Comparison of ENCODE assay signal across 23 cellular contexts in the genomic region with DNA sequence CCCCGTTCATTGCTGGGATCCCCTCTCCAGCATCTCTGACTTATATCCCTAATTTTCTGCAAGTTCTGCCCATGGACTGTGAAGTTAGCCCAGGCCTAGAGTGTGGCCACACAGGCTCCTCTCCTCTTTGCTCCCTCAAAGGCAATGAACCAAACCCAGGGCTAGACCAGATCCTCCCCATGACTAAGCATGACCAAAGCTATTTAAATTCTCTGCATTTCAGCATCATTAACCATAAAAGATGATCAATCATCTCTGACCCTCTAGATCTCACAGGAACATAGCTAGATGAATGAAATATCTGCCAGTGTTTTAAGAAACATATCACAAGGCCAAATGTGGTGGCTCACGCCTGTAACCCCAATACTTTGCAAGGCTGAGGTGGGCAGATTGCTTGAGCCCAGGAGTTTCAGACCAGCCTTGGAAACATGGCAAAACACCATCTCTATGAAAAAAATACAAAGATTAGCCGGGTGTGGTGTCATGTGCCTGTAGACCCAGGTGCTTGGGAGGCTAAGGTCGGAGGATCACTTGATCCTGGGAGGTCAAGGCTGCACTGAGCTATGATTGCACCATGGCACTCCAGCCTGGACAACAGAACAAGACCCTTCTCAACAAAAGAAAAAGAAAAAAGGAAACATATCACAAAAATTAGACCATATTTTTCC. TPM values are rescaled to one million over a fixed set of nuclear protein-coding genes. Genes with fewer than 3 reads are reported as not detected.
A peak's percentile ranks its signal among the peaks of the same experiment; 100 is the strongest.
DNase-seq lines count a peak whose midpoint lies in the region; ATAC-seq, FAIRE-seq and TF ChIP-seq lines count a peak whose summit lies in the region.
"Had no signal": no experiment of that assay in that cellular context is flagged by ENCODE, and none has a peak within 500 bp of the region (broad histone marks: within the 10 kb centered on the region; RNA-seq: fewer than 3 reads in every experiment).

No MANE protein-coding gene starts in this region.

- no peak overlapping the region for H2AFZ ChIP-seq in HCT116 (ENCODE audit: low read depth, low read length, poor library complexity, severe bottlenecking)

- no peak for DNase-seq in A549 (ENCODE audit: low read depth in 1 of 2, low spot score in 1 of 2)
- DNase-seq in HCT116 (ENCODE audit: low read depth, low spot score), result no peak
- DNase-seq in SJSA1 (ENCODE audit: low read depth in 1 of 2, low spot score in 2 of 2), result peak in 1 of 2 experiments; percentile 92
- peak; percentile 31 for DNase-seq in fibroblast of the aortic adventitia (ENCODE audit: low read depth)
- no peak for DNase-seq in inferior parietal cortex (ENCODE audit: extremely low spot score)
- no peak for DNase-seq in cerebellar nuclear complex (lab: John Stamatoyannopoulos, UW)
- DNase-seq in suprapubic skin (ENCODE audit: low spot score in 2 of 2), result no peak
- DNase-seq: activated naive CD8-positive, alpha-beta T cell treated with anti-CD3 and anti-CD28 coated beads, Interleukin-2, amount 50 U/mL, for 24 hours; CD8-positive, alpha-beta memory T cell; endodermal cell; immature natural killer cell; NCI-H2171 treated with DMSO at 0.1 percent for 48 hours; NCI-H82; SW 1271 had no signal

- no peaks in the 10 kb centered on the region for H3K9me2 ChIP-seq in HCT116 (ENCODE audit: insufficient read depth)

- no peaks in the 10 kb centered on the region for H3K9me3 ChIP-seq in A549
- no peaks in the 10 kb centered on the region for H3K9me3 ChIP-seq in HCT116 (ENCODE audit: control insufficient read depth in 1 of 2, insufficient read depth in 1 of 2, low read depth in 1 of 2, low read length in 2 of 2)
- H3K9me3 ChIP-seq in SJSA1 (replicated peaks), result peaks cover 26% of the 10 kb centered on the region; the same call in 1 of the 2 replicates
- H3K9me3 ChIP-seq in suprapubic skin, result no peaks in the 10 kb centered on the region
- H3K9me3 ChIP-seq: prostate gland had no signal

- no peak for TF ChIP-seq POLR2A in A549 (IDR thresholded peaks at IDR 0.05; ENCODE audit: low read length)
- no peak for TF ChIP-seq POLR2A in HCT116 (IDR thresholded peaks at IDR 0.05; ENCODE audit: borderline replicate concordance, extremely low read depth, insufficient read depth, insufficient read length)
- TF ChIP-seq POLR2A in suprapubic skin (IDR thresholded peaks at IDR 0.05), result no peak

- H3K27ac ChIP-seq in A549, result peak overlapping the region; percentile 88 to 89; a peak in 5 of 6 replicates
- no peak overlapping the region for H3K27ac ChIP-seq in HCT116 (ENCODE audit: low read depth, low read length)
- peak overlapping the region; percentile 62 for H3K27ac ChIP-seq in SJSA1
- H3K27ac ChIP-seq in suprapubic skin, result no peak overlapping the region
- H3K27ac ChIP-seq: prostate gland had no signal

- no peaks in the 10 kb centered on the region for H3K79me2 ChIP-seq in HCT116 (ENCODE audit: insufficient read depth, low read length)

- TF ChIP-seq EP300 in A549 (IDR thresholded peaks at IDR 0.05), result no peak
- no peak for TF ChIP-seq EP300 in suprapubic skin (IDR thresholded peaks at IDR 0.05)

- WGBS in A549 (ENCODE audit: missing lambda C conversion rate), result 93% methylated on average over 4 of the region's 4 CpGs
- WGBS in suprapubic skin, result 91% methylated on average over 4 of the region's 4 CpGs

- BruUV-seq in HCT116 (replicated peaks; lab: Mats Ljungman, UMichigan), result no TSS peak

- POLR2A ChIA-PET in A549 (lab: Yijun Ruan, JAX) (no interaction called here), HCT116 (lab: Charles Lee) (no interaction called here)

- RAD21 ChIA-PET in HCT116 (lab: Charles Lee; ENCODE audit: low non-redundant PET in 1 of 2, low total read pairs in 2 of 2, uncharacterized antibody in 2 of 2, unreplicated experiment in 2 of 2), result no interaction called here

- no peak for TF ChIP-seq CTCF in A549 (IDR thresholded peaks at IDR 0.05)
- no peak for TF ChIP-seq CTCF in HCT116 (IDR thresholded peaks at IDR 0.05 in 2 of 3, conservative IDR thresholded peaks at IDR 0.05 in 1 of 3; ENCODE audit: borderline replicate concordance in 1 of 3, insufficient read depth in 1 of 3, low read depth in 2 of 3, low read length in 2 of 3)
- TF ChIP-seq CTCF in fibroblast of the aortic adventitia (IDR thresholded peaks at IDR 0.05; ENCODE audit: insufficient read depth, low read length), result no peak
- no peak for TF ChIP-seq CTCF in suprapubic skin (IDR thresholded peaks at IDR 0.05)

- H4K20me1 ChIP-seq in HCT116 (ENCODE audit: insufficient read depth), result no peaks in the 10 kb centered on the region

- H3K4me1 ChIP-seq in A549 (peaks cover 65% of the 10 kb centered on the region), HCT116 (ENCODE audit: control insufficient read depth in 1 of 2, insufficient read depth in 2 of 2, low read length in 2 of 2) (peaks cover 8 to 42% of the 10 kb centered on the region in 2 experiments; a peak in 3 of 4 replicates), SJSA1 (replicated peaks) (peaks cover 54% of the 10 kb centered on the region), suprapubic skin (no peaks in the 10 kb centered on the region)
- H3K4me1 ChIP-seq: prostate gland had no signal

- H3K27me3 ChIP-seq in HCT116 (ENCODE audit: insufficient read depth, low read length) (no peaks in the 10 kb centered on the region), SJSA1 (replicated peaks) (peaks cover 15% of the 10 kb centered on the region), suprapubic skin (peaks cover under 1% of the 10 kb centered on the region)

- intact Hi-C loops in HCT116 (cut with micrococcal nuclease), result no loop called here

- H3K4me3 ChIP-seq in A549 (no peak overlapping the region), HCT116 (replicated peaks in 1 of 2; ENCODE audit: low read depth in 1 of 2, low read length in 2 of 2) (no peak overlapping the region), SJSA1 (no peak overlapping the region), fibroblast of the aortic adventitia (ENCODE audit: low read depth, low read length) (no peak overlapping the region), suprapubic skin (no peak overlapping the region)
- H3K4me3 ChIP-seq: prostate gland had no signal

- FAIRE-seq in A549 (lab: Jason Lieb, UNC), result no peak
- FAIRE-seq: GM12891 had no signal

- ATAC-seq in A549, result no peak
- peak; percentile 46; the same call in 1 of the 2 replicates for ATAC-seq in HCT116
- no peak for ATAC-seq in HG03045 (IDR thresholded peaks at IDR 0.05; ENCODE audit: unreplicated experiment)
- ATAC-seq: activated naive CD8-positive, alpha-beta T cell treated with anti-CD3 and anti-CD28 coated beads, Interleukin-2, amount 50 U/mL, for 24 hours had no signal

- no peaks in the 10 kb centered on the region for H3K36me3 ChIP-seq in HCT116 (ENCODE audit: control insufficient read depth in 1 of 2, insufficient read depth in 2 of 2, low read length in 2 of 2)
- no peaks in the 10 kb centered on the region for H3K36me3 ChIP-seq in SJSA1
- no peaks in the 10 kb centered on the region for H3K36me3 ChIP-seq in suprapubic skin
- H3K36me3 ChIP-seq: prostate gland had no signal

- TF ChIP-seq RAD21 in A549 (conservative IDR thresholded peaks at IDR 0.05 in 1 of 2, IDR thresholded peaks at IDR 0.05 in 1 of 2) (no peak), HCT116 (IDR thresholded peaks at IDR 0.05; ENCODE audit: low read depth) (no peak)

- H3K4me2 ChIP-seq in A549, result peak overlapping the region; percentile 54; the same call in 2 of the 3 replicates
- H3K4me2 ChIP-seq in HCT116 (ENCODE audit: low read length), result peak overlapping the region; percentile 37

- H3K9ac ChIP-seq in HCT116 (ENCODE audit: low read length), result no peak overlapping the region

- CTCF ChIA-PET in A549 (lab: Yijun Ruan, JAX), result interaction anchor here (0.9 to 1.5 kb wide), 3 partner anchors 81 to 87 kb away, joined by 3 to 4 read pairs (median 4); no protein-coding TSS in a partner anchor
- CTCF ChIA-PET in HCT116 (lab: Charles Lee), result no interaction called here

RNA-seq across cellular contexts. Expression of a gene that starts 2.2 kb away (rescaled TPM):
- polyA plus RNA-seq in A549 (2011; rRNA removed), result 0.04 and 0.07 TPM in 2 replicates
- 0.03 TPM in 2 replicates for polyA plus RNA-seq in A549 (2012; cell fraction: cytosol; rRNA removed)
- 0.16 and 0.17 TPM in 2 replicates for polyA plus RNA-seq in A549 (2012; cell fraction: nucleus; rRNA removed)
- polyA plus RNA-seq in A549 (2017; fragmentation: RNase III; extraction: RNeasy Plus Mini Kit Qiagen cat#74134 plus additional on column Dnase treatment), result 0.06 to 0.07 TPM in 2 of 3 replicates, not detected in the other
- polyA minus RNA-seq in A549 (2011; rRNA and poly(A)+ RNA removed), result not detected in 2 replicates
- not detected for total RNA-seq in HCT116 (2021; ENCODE audit: unreplicated experiment)
- not detected in 2 replicates for polyA plus RNA-seq in HCT116 (2012)
- total RNA-seq in SJSA1 (2014; rRNA removed; shearing (Covaris generic)), result 0.08 TPM in 1 of 2 replicates, not detected in the other
- total RNA-seq in fibroblast of the aortic adventitia (ENCODE audit: low replicate concordance), result not detected in 2 replicates
- not detected for total RNA-seq in suprapubic skin
- total RNA-seq: A673; CD8-positive, alpha-beta memory T cell; chondrocyte; endodermal cell; H4; prostate gland; urinary bladder had no signal
- polyA plus RNA-seq: CD8-positive, alpha-beta memory T cell; immature natural killer cell; urinary bladder had no signal

RNA-seq across cellular contexts. Expression of a gene that starts 15.8 kb away (rescaled TPM):
- polyA plus RNA-seq in A549 (2011; rRNA removed) (12.7 and 12.8 TPM in 2 replicates), A549 (2017; fragmentation: RNase III; extraction: RNeasy Plus Mini Kit Qiagen cat#74134 plus additional on column Dnase treatment) (2.1 to 3.2 TPM (median 2.8 TPM) in 3 replicates)
- polyA plus RNA-seq in A549 (2012; cell fraction: cytosol; rRNA removed), result 10.2 and 10.3 TPM in 2 replicates
- 10.0 and 11.4 TPM in 2 replicates for polyA plus RNA-seq in A549 (2012; cell fraction: nucleus; rRNA removed)
- polyA minus RNA-seq in A549 (2011; rRNA and poly(A)+ RNA removed), result 13.4 and 14.5 TPM in 2 replicates
- total RNA-seq in HCT116 (2021; ENCODE audit: unreplicated experiment) (not detected), fibroblast of the aortic adventitia (ENCODE audit: low replicate concordance) (not detected in 2 replicates), suprapubic skin (1 to 10 TPM in 2 of 4 donors, under 1 TPM in 2; 0.32 to 1.6 (median 0.76) TPM)
- polyA plus RNA-seq in HCT116 (2012), result 0.02 and 0.03 TPM in 2 replicates
- not detected in 2 replicates for total RNA-seq in SJSA1 (2014; rRNA removed; shearing (Covaris generic))
- total RNA-seq: A673; activated T-helper 1 cell treated with anti-CD3 and anti-CD28 coated beads, Interleukin-12 subunit alpha, Interleukin-12 subunit beta, Interleukin-2, Interleukin-4 antibody, amounts not matched to agents 30 ng/mL and 10 ng/mL and 1 ng/mL, durations not matched to agents 14 hours and 24 hours and 36 hours; CD8-positive, alpha-beta memory T cell; endodermal cell; glomerular endothelial cell; H4 had no signal
- polyA plus RNA-seq: CD8-positive, alpha-beta memory T cell; immature natural killer cell; urinary bladder had no signal

RNA-seq across cellular contexts. Expression of a gene that starts 21.0 kb away (rescaled TPM):
- polyA plus RNA-seq in A549 (2011; rRNA removed) (not detected in 2 replicates), A549 (2017; fragmentation: RNase III; extraction: RNeasy Plus Mini Kit Qiagen cat#74134 plus additional on column Dnase treatment) (not detected in 3 replicates)
- not detected in 2 replicates for polyA plus RNA-seq in A549 (2012; cell fraction: cytosol; rRNA removed)
- polyA plus RNA-seq in A549 (2012; cell fraction: nucleus; rRNA removed), result 0.02 TPM in 1 of 2 replicates, not detected in the other
- not detected in 2 replicates for polyA minus RNA-seq in A549 (2011; rRNA and poly(A)+ RNA removed)
- total RNA-seq in HCT116 (2021; ENCODE audit: unreplicated experiment) (not detected), fibroblast of the aortic adventitia (ENCODE audit: low replicate concordance) (not detected in 2 replicates), suprapubic skin (not detected)
- 0.04 TPM in 1 of 2 replicates, not detected in the other for polyA plus RNA-seq in HCT116 (2012)
- 0.21 TPM in 1 of 2 replicates, not detected in the other for total RNA-seq in SJSA1 (2014; rRNA removed; shearing (Covaris generic))
- total RNA-seq: A673; activated T-helper 1 cell treated with anti-CD3 and anti-CD28 coated beads, Interleukin-12 subunit alpha, Interleukin-12 subunit beta, Interleukin-2, Interleukin-4 antibody, amounts not matched to agents 30 ng/mL and 10 ng/mL and 1 ng/mL, durations not matched to agents 14 hours and 24 hours and 36 hours; CD8-positive, alpha-beta memory T cell; chondrocyte; endodermal cell; glomerular endothelial cell; H4; prostate gland; urinary bladder had no signal
- polyA plus RNA-seq: CD8-positive, alpha-beta memory T cell; immature natural killer cell; urinary bladder had no signal

RNA-seq across cellular contexts. Expression of a gene that starts 36.0 kb away (rescaled TPM):
- polyA plus RNA-seq in A549 (2011; rRNA removed), result 0.05 and 0.07 TPM in 2 replicates
- polyA plus RNA-seq in A549 (2012; cell fraction: cytosol; rRNA removed), result 0.04 and 0.07 TPM in 2 replicates
- polyA plus RNA-seq in A549 (2012; cell fraction: nucleus; rRNA removed), result 0.12 and 0.47 TPM in 2 replicates
- 0.08 TPM in 1 of 3 replicates, not detected in the others for polyA plus RNA-seq in A549 (2017; fragmentation: RNase III; extraction: RNeasy Plus Mini Kit Qiagen cat#74134 plus additional on column Dnase treatment)
- polyA minus RNA-seq in A549 (2011; rRNA and poly(A)+ RNA removed), result 0.29 TPM in 1 of 2 replicates, not detected in the other
- total RNA-seq in HCT116 (2021; ENCODE audit: unreplicated experiment), result not detected
- polyA plus RNA-seq in HCT116 (2012), result not detected in 2 replicates
- total RNA-seq in SJSA1 (2014; rRNA removed; shearing (Covaris generic)), result 0.08 and 1.1 TPM in 2 replicates
- total RNA-seq in fibroblast of the aortic adventitia (ENCODE audit: low replicate concordance), result not detected in 2 replicates
- 100 to 1,000 TPM in 3 of 4 donors, 10 to 100 TPM in 1; 48.8 to 202 (median 156) TPM for total RNA-seq in suprapubic skin
- total RNA-seq: A673; activated T-helper 1 cell treated with anti-CD3 and anti-CD28 coated beads, Interleukin-12 subunit alpha, Interleukin-12 subunit beta, Interleukin-2, Interleukin-4 antibody, amounts not matched to agents 30 ng/mL and 10 ng/mL and 1 ng/mL, durations not matched to agents 14 hours and 24 hours and 36 hours; CD8-positive, alpha-beta memory T cell; endodermal cell; H4; prostate gland; urinary bladder had no signal
- polyA plus RNA-seq: CD8-positive, alpha-beta memory T cell; immature natural killer cell; urinary bladder had no signal

RNA-seq across cellular contexts. Expression of a gene that starts 50.7 kb away (rescaled TPM):
- polyA plus RNA-seq in A549 (2011; rRNA removed), result 0.09 TPM in 1 of 2 replicates, not detected in the other
- polyA plus RNA-seq in A549 (2012; cell fraction: cytosol; rRNA removed), result 0.03 TPM in 2 replicates
- 0.20 and 0.29 TPM in 2 replicates for polyA plus RNA-seq in A549 (2012; cell fraction: nucleus; rRNA removed)
- polyA plus RNA-seq in A549 (2017; fragmentation: RNase III; extraction: RNeasy Plus Mini Kit Qiagen cat#74134 plus additional on column Dnase treatment), result 0.12 TPM in 2 of 3 replicates, not detected in the other
- polyA minus RNA-seq in A549 (2011; rRNA and poly(A)+ RNA removed), result 0.17 TPM in 1 of 2 replicates, not detected in the other
- total RNA-seq in HCT116 (2021; ENCODE audit: unreplicated experiment), result not detected
- polyA plus RNA-seq in HCT116 (2012), result 0.06 TPM in 1 of 2 replicates, not detected in the other
- 0.21 TPM in 1 of 2 replicates, not detected in the other for total RNA-seq in SJSA1 (2014; rRNA removed; shearing (Covaris generic))
- not detected in 2 replicates for total RNA-seq in fibroblast of the aortic adventitia (ENCODE audit: low replicate concordance)
- 100 to 1,000 TPM in 1 of 4 donors, 10 to 100 TPM in 3; 48.9 to 115 (median 80.0) TPM for total RNA-seq in suprapubic skin
- total RNA-seq: A673; activated T-helper 1 cell treated with anti-CD3 and anti-CD28 coated beads, Interleukin-12 subunit alpha, Interleukin-12 subunit beta, Interleukin-2, Interleukin-4 antibody, amounts not matched to agents 30 ng/mL and 10 ng/mL and 1 ng/mL, durations not matched to agents 14 hours and 24 hours and 36 hours; CD8-positive, alpha-beta memory T cell; chondrocyte; endodermal cell; glomerular endothelial cell; H4; urinary bladder had no signal
- polyA plus RNA-seq: CD8-positive, alpha-beta memory T cell; urinary bladder had no signal

Comparison
In these comparisons a context has a peak if more than half of its experiments do, and no peak if none do; other contexts are left out.
1. H3K27ac ChIP-seq: peak in A549 (2 of 2) and SJSA1 (single experiment); none in HCT116 (single experiment) and suprapubic skin (single experiment).